In genomic region chr1:31239653-31240241, GRCh38 we compare ENCODE assay signal across 9 cellular contexts. TPM values are rescaled to one million over a fixed set of nuclear protein-coding genes. Genes with fewer than 3 reads are reported as not detected.
DNase-seq lines count a peak whose midpoint lies in the region; ATAC-seq, FAIRE-seq and TF ChIP-seq lines count a peak whose summit lies in the region.
"Had no signal": no experiment of that assay in that cellular context is flagged by ENCODE, and none has a peak within 500 bp of the region (broad histone marks: within the 10 kb centered on the region; RNA-seq: fewer than 3 reads in every experiment).

TSS of gene NKAIN1 (minus strand) at chr1:31239887. CDS start at chr1:31239547, 340 bp downstream.

- no peak within 1 kb of the TSS for H3K27ac Mint-ChIP-seq in activated T-helper 2 cell treated with anti-CD3 and anti-CD28 coated beads, Interferon-gamma antibody, Interleukin-2, Interleukin-4, amounts not matched to agents 10 μg/mL and 5 μg/mL and 100 μg/mL, durations not matched to agents 14 hours and 24 hours and 36 hours

- no peak for TF ChIP-seq POLR2A in GM12892 (IDR thresholded peaks at IDR 0.05; ENCODE audit: low read depth, low read length)

- FAIRE-seq in GM12892 (lab: Jason Lieb, UNC), result no peak

- H4K20me1 ChIP-seq in hepatocyte (ENCODE audit: insufficient read depth, poor library complexity, severe bottlenecking), result no peaks in the 10 kb centered on the region

- TF ChIP-seq CTCF in HEK293 (tag by site-specific recombination; IDR thresholded peaks at IDR 0.05) (no peak), hepatocyte (IDR thresholded peaks at IDR 0.05; ENCODE audit: poor library complexity) (no peak)

- peaks cover 62% of the 10 kb centered on the region for H3K27me3 ChIP-seq in hepatocyte
- peaks cover 68% of the 10 kb centered on the region for H3K27me3 ChIP-seq in skeletal muscle satellite cell (ENCODE audit: control insufficient read depth, insufficient read depth, low read length)

- H3K79me2 ChIP-seq in hepatocyte, result no peaks in the 10 kb centered on the region

- H3K9me2 ChIP-seq in hepatocyte (replicated peaks; ENCODE audit: insufficient read depth), result no peaks in the 10 kb centered on the region

- CTCF ChIA-PET in HEK293 (lab: Yijun Ruan, JAX), result no interaction called here

- H3K9me3 ChIP-seq in HEK293 (ENCODE audit: control insufficient read depth, insufficient read depth, low read depth, low read length), result no peaks in the 10 kb centered on the region
- no peaks in the 10 kb centered on the region for H3K9me3 ChIP-seq in hepatocyte (ENCODE audit: low read depth)
- no peaks in the 10 kb centered on the region for H3K9me3 ChIP-seq in skeletal muscle satellite cell (replicated peaks; ENCODE audit: low read length)

- H2AFZ ChIP-seq in hepatocyte, result peak within 1 kb of the TSS; percentile 45

- H3K4me3 Mint-ChIP-seq in activated T-helper 2 cell treated with anti-CD3 and anti-CD28 coated beads, Interferon-gamma antibody, Interleukin-2, Interleukin-4, amounts not matched to agents 10 μg/mL and 5 μg/mL and 100 μg/mL, durations not matched to agents 14 hours and 24 hours and 36 hours (ENCODE audit: low read depth), result peak within 1 kb of the TSS; percentile 41

- H3K4me2 ChIP-seq in hepatocyte (peak within 1 kb of the TSS; percentile 86), skeletal muscle satellite cell (ENCODE audit: low read length) (peak within 1 kb of the TSS; percentile 72)

- H3K4me3 ChIP-seq in HEK293 (ENCODE audit: low read depth, low read length) (peak within 1 kb of the TSS; percentile 41), hepatocyte (peak within 1 kb of the TSS; percentile 24), skeletal muscle satellite cell (ENCODE audit: low read length) (peak within 1 kb of the TSS; percentile 57)

- no peaks in the 10 kb centered on the region for H3K36me3 Mint-ChIP-seq in activated T-helper 2 cell treated with anti-CD3 and anti-CD28 coated beads, Interferon-gamma antibody, Interleukin-2, Interleukin-4, amounts not matched to agents 10 μg/mL and 5 μg/mL and 100 μg/mL, durations not matched to agents 14 hours and 24 hours and 36 hours (ENCODE audit: low read depth)

- DNase-seq in AG08395 (ENCODE audit: low spot score) (peak; percentile 45), hepatocyte (ENCODE audit: low spot score) (peak; percentile 69), GM12892 (ENCODE audit: insufficient read length) (no peak)
- no peak for DNase-seq in activated T-helper 2 cell treated with anti-CD3 and anti-CD28 coated beads, Interferon-gamma antibody, Interleukin-2, Interleukin-4, amounts not matched to agents 10 μg/mL and 5 μg/mL and 100 μg/mL, durations not matched to agents 14 hours and 24 hours and 36 hours (ENCODE audit: low spot score)

- no peaks in the 10 kb centered on the region for H3K4me1 ChIP-seq in HEK293 (ENCODE audit: control insufficient read depth, insufficient read depth, low read length)
- peaks cover 9% of the 10 kb centered on the region for H3K4me1 ChIP-seq in hepatocyte (ENCODE audit: insufficient read depth)
- peaks cover 7% of the 10 kb centered on the region for H3K4me1 ChIP-seq in skeletal muscle satellite cell (ENCODE audit: control insufficient read depth, insufficient read depth, low read length)

- H3K9ac ChIP-seq in skeletal muscle satellite cell (ENCODE audit: low read depth, low read length), result no peak within 1 kb of the TSS

- 3% methylated on average over 30 of the region's 57 CpGs for WGBS in hepatocyte (ENCODE audit: low lambda C conversion rate, missing lambda C conversion rate)

- intact Hi-C loops in activated T-helper 2 cell treated with anti-CD3 and anti-CD28 coated beads, Interferon-gamma antibody, Interleukin-2, Interleukin-4, amounts not matched to agents 10 μg/mL and 5 μg/mL and 100 μg/mL, durations not matched to agents 14 hours and 24 hours and 36 hours (cut with micrococcal nuclease), result no loop called here

- POLR2A ChIA-PET in HEK293 (lab: Yijun Ruan, JAX), result no interaction called here

- no peak for ATAC-seq in GM19351 (IDR thresholded peaks at IDR 0.05; ENCODE audit: unreplicated experiment)
- no peak for ATAC-seq in activated CD4-positive, CD25-positive, alpha-beta regulatory T cell treated with anti-CD3 and anti-CD28 coated beads, Interleukin-2, amount 50 U/mL, for 24 hours

- no peaks in the 10 kb centered on the region for H3K9me3 Mint-ChIP-seq in activated T-helper 2 cell treated with anti-CD3 and anti-CD28 coated beads, Interferon-gamma antibody, Interleukin-2, Interleukin-4, amounts not matched to agents 10 μg/mL and 5 μg/mL and 100 μg/mL, durations not matched to agents 14 hours and 24 hours and 36 hours

- H3K27ac ChIP-seq in HEK293 (ENCODE audit: extremely low read depth, low read depth, low read length) (no peak within 1 kb of the TSS; the same call in 1 of the 2 replicates), hepatocyte (no peak within 1 kb of the TSS)
- H3K27ac ChIP-seq: epithelial cell of prostate had no signal

- peaks cover 11% of the 10 kb centered on the region for H3K4me1 Mint-ChIP-seq in activated T-helper 2 cell treated with anti-CD3 and anti-CD28 coated beads, Interferon-gamma antibody, Interleukin-2, Interleukin-4, amounts not matched to agents 10 μg/mL and 5 μg/mL and 100 μg/mL, durations not matched to agents 14 hours and 24 hours and 36 hours (ENCODE audit: low read depth)

- H3K36me3 ChIP-seq in HEK293 (ENCODE audit: control insufficient read depth in 2 of 2, insufficient read depth in 1 of 2, low read length in 2 of 2) (no peaks in the 10 kb centered on the region), hepatocyte (replicated peaks; ENCODE audit: insufficient read depth, low read depth) (no peaks in the 10 kb centered on the region), skeletal muscle satellite cell (ENCODE audit: insufficient read depth, low read length) (no peaks in the 10 kb centered on the region)

- H3K27me3 Mint-ChIP-seq in activated T-helper 2 cell treated with anti-CD3 and anti-CD28 coated beads, Interferon-gamma antibody, Interleukin-2, Interleukin-4, amounts not matched to agents 10 μg/mL and 5 μg/mL and 100 μg/mL, durations not matched to agents 14 hours and 24 hours and 36 hours (ENCODE audit: low read depth), result peaks cover 57% of the 10 kb centered on the region

TF ChIP-seq in HEK293, 187 proteins besides CTCF, POLR2A, EP300 and RAD21 (continues in another document):
- TF ChIP-seq ZNF692 (tag by site-specific recombination; IDR thresholded peaks at IDR 0.05) (no peak), ZNF585B (tag by site-specific recombination; IDR thresholded peaks at IDR 0.05) (no peak), KLF10 (tag by site-specific recombination; IDR thresholded peaks at IDR 0.05) (no peak), ZBTB10 (tag by site-specific recombination; IDR thresholded peaks at IDR 0.05) (no peak), ZNF670 (tag by site-specific recombination; IDR thresholded peaks at IDR 0.05; ENCODE audit: low read depth) (no peak), KLF1 (tag by site-specific recombination; IDR thresholded peaks at IDR 0.05) (no peak), ZNF623 (tag by site-specific recombination; IDR thresholded peaks at IDR 0.05) (no peak), ZFHX2 (tag by site-specific recombination; conservative IDR thresholded peaks at IDR 0.05) (no peak), ZNF530 (tag by site-specific recombination; IDR thresholded peaks at IDR 0.05; ENCODE audit: low read depth) (no peak), ZNF10 (tag by site-specific recombination; IDR thresholded peaks at IDR 0.05) (no peak)

RNA-seq across cellular contexts. Expression of gene NKAIN1, which starts in this region (rescaled TPM):
- 0.07 TPM in 1 of 2 replicates, not detected in the other for total RNA-seq in activated T-helper 2 cell treated with anti-CD3 and anti-CD28 coated beads, Interferon-gamma antibody, Interleukin-2, Interleukin-4, amounts not matched to agents 10 μg/mL and 5 μg/mL and 100 μg/mL, durations not matched to agents 14 hours and 24 hours and 36 hours
- 1.2 and 2.2 TPM in 2 replicates for total RNA-seq in hepatocyte
- 0.88 and 1.8 TPM in 2 replicates for polyA plus RNA-seq in hepatocyte
- total RNA-seq in skeletal muscle satellite cell (2012; rRNA removed), result 0.22 TPM in 1 of 2 replicates, not detected in the other
- not detected for polyA plus RNA-seq in GM12892 (2012; ENCODE audit: missing spikeins)

Comparison
In these comparisons a context has a peak if more than half of its experiments do, and no peak if none do; other contexts are left out.
1. DNase-seq: peak in AG08395 (single experiment) and hepatocyte (single experiment); none in activated T-helper 2 cell treated with anti-CD3 and anti-CD28 coated beads, Interferon-gamma antibody, Interleukin-2, Interleukin-4, amounts not matched to agents 10 μg/mL and 5 μg/mL and 100 μg/mL, durations not matched to agents 14 hours and 24 hours and 36 hours (single experiment) and GM12892 (single experiment).
2. Peak in every context shown above with its lines, with median percentiles within 50 percentile points of each other: H3K4me3 ChIP-seq.